19 cellular contexts compared by ENCODE assay signal in genomic region chr1:51654000-51654399, GRCh38. TPM values are rescaled to one million over a fixed set of nuclear protein-coding genes. Genes with fewer than 3 reads are reported as not detected.
DNase-seq lines count a peak whose midpoint lies in the region; ATAC-seq and TF ChIP-seq lines count a peak whose summit lies in the region.
"Had no signal": no experiment of that assay in that cellular context is flagged by ENCODE, and none has a peak within 500 bp of the region (broad histone marks: within the 10 kb centered on the region; RNA-seq: fewer than 3 reads in every experiment).

No MANE protein-coding gene starts in this region.

- H4K20me1 ChIP-seq in osteoblast (ENCODE audit: insufficient read depth, low read length) (no peaks in the 10 kb centered on the region), SK-N-SH (ENCODE audit: insufficient read depth) (no peaks in the 10 kb centered on the region)

- CTCF ChIA-PET in SK-N-SH (lab: Yijun Ruan, JAX): interaction anchor here (1.7 kb wide), 1 partner anchor 115 kb away, joined by 5 read pairs; no protein-coding TSS in a partner anchor

- H3K79me2 ChIP-seq in osteoblast (ENCODE audit: insufficient read depth, low read length) (peaks cover 50% of the 10 kb centered on the region), SK-N-SH (ENCODE audit: insufficient read depth) (peaks cover 76% of the 10 kb centered on the region; the same call in 1 of the 2 replicates)

- no peak overlapping the region for H3K4me3 ChIP-seq in right atrium auricular region
- H3K4me3 ChIP-seq in osteoblast (ENCODE audit: insufficient read depth, low read length): no peak overlapping the region
- no peak overlapping the region for H3K4me3 ChIP-seq in SK-N-SH (ENCODE audit: low read depth in 2 of 2, low read length in 1 of 2)
- H3K4me3 ChIP-seq: BLaER1 had no signal

- intact Hi-C loops in Right ventricle myocardium superior (cut with DNase I): no loop called here
- intact Hi-C loops in cardiac septum (cut with DNase I): no loop called here
- intact Hi-C loops in sciatic nerve (cut with DNase I): no loop called here

- H3K9me3 ChIP-seq in right atrium auricular region: no peaks in the 10 kb centered on the region
- no peaks in the 10 kb centered on the region for H3K9me3 ChIP-seq in osteoblast (ENCODE audit: low read depth, low read length)
- H3K9me3 ChIP-seq in SK-N-SH: no peaks in the 10 kb centered on the region
- H3K9me3 ChIP-seq: BLaER1 had no signal

- H3K9me2 ChIP-seq in SK-N-SH: no peaks in the 10 kb centered on the region

- H3K9ac ChIP-seq in SK-N-SH: no peak overlapping the region
- H3K9ac ChIP-seq: BLaER1 had no signal

- no peaks in the 10 kb centered on the region for H3K36me3 ChIP-seq in right atrium auricular region
- H3K36me3 ChIP-seq in osteoblast (ENCODE audit: insufficient read depth, low read length): peaks cover 4% of the 10 kb centered on the region
- H3K36me3 ChIP-seq in SK-N-SH (replicated peaks in 1 of 2; ENCODE audit: control insufficient read depth in 1 of 2, insufficient read depth in 2 of 2, low read length in 1 of 2): peaks cover 2 to 22% of the 10 kb centered on the region in 2 experiments

- no peak overlapping the region for H3K4me2 ChIP-seq in osteoblast (ENCODE audit: insufficient read depth, low read length)
- no peak overlapping the region for H3K4me2 ChIP-seq in SK-N-SH
- H3K4me2 ChIP-seq: BLaER1 had no signal

- 91% methylated on average over 1 of the region's 1 CpG for WGBS in SK-N-SH (ENCODE audit: low lambda C conversion rate)

- ATAC-seq in Right ventricle myocardium superior (ENCODE audit: poor library complexity): peak; percentile 32
- ATAC-seq in sciatic nerve: peak; percentile 26
- ATAC-seq: CD8-positive, alpha-beta T cell; HCT116 had no signal

- no peak for TF ChIP-seq CTCF in right atrium auricular region (IDR thresholded peaks at IDR 0.05)
- no peak for TF ChIP-seq CTCF in osteoblast (IDR thresholded peaks at IDR 0.05; ENCODE audit: extremely low read depth, low read depth, low read length)
- no peak for TF ChIP-seq CTCF in SK-N-SH (IDR thresholded peaks at IDR 0.05)

- TF ChIP-seq RAD21 in SK-N-SH (IDR thresholded peaks at IDR 0.05; ENCODE audit: low read length): no peak

- peaks cover 10% of the 10 kb centered on the region for H3F3A ChIP-seq in SK-N-SH (replicated peaks; ENCODE audit: insufficient read depth)

- no peak for TF ChIP-seq EP300 in SK-N-SH (IDR thresholded peaks at IDR 0.05; ENCODE audit: borderline replicate concordance in 1 of 2, low read depth in 1 of 2, low read length in 1 of 2)

- H2AFZ ChIP-seq in osteoblast (ENCODE audit: low read length) (no peak overlapping the region), SK-N-SH (ENCODE audit: low read depth) (no peak overlapping the region)

- H3K4me1 ChIP-seq in right atrium auricular region (peaks cover 5 to 63% of the 10 kb centered on the region in 2 donors), osteoblast (ENCODE audit: insufficient read depth, low read length) (peaks cover 19% of the 10 kb centered on the region), SK-N-SH (ENCODE audit: control insufficient read depth in 1 of 2, insufficient read depth in 2 of 2, low read depth in 1 of 2, low read length in 1 of 2) (peaks cover 3 to 34% of the 10 kb centered on the region in 2 experiments; a peak in 3 of 4 replicates)
- H3K4me1 ChIP-seq: BLaER1 had no signal

- peak overlapping the region; percentile 39 to 54 for H3K27ac ChIP-seq in right atrium auricular region
- H3K27ac ChIP-seq in osteoblast (ENCODE audit: low read depth, low read length): no peak overlapping the region
- no peak overlapping the region for H3K27ac ChIP-seq in SK-N-SH (ENCODE audit: low read depth in 2 of 2, low read length in 1 of 2)
- H3K27ac ChIP-seq: BLaER1, HL-60 had no signal

- H3K27me3 ChIP-seq in right atrium auricular region (no peaks in the 10 kb centered on the region), osteoblast (ENCODE audit: insufficient read depth, low read length) (no peaks in the 10 kb centered on the region), SK-N-SH (ENCODE audit: insufficient read depth) (no peaks in the 10 kb centered on the region)
- H3K27me3 ChIP-seq: BLaER1 had no signal

- no peak for DNase-seq in Right ventricle myocardium superior
- DNase-seq in cardiac septum (ENCODE audit: low spot score): no peak
- peak; percentile 46 for DNase-seq in dermis blood vessel endothelial cell
- no peak for DNase-seq in right atrium auricular region (ENCODE audit: low spot score)
- DNase-seq in sciatic nerve (ENCODE audit: low spot score): no peak
- DNase-seq in osteoblast (ENCODE audit: insufficient read length, low spot score, missing footprints): no peak
- DNase-seq in glomerular visceral epithelial cell (ENCODE audit: extremely low spot score): no peak
- DNase-seq in SK-N-SH: no peak
- DNase-seq: 8988T; Calu3; CD8-positive, alpha-beta T cell; DMS79 treated with DMSO at 0.1 percent for 48 hours; GF-D8; GOT3; H7; HFFc6 had no signal

- POLR2A ChIA-PET in SK-N-SH (lab: Yijun Ruan, JAX): no interaction called here

TF ChIP-seq in SK-N-SH, 30 proteins besides CTCF, POLR2A, EP300 and RAD21:
- TF ChIP-seq GATA2 (CRISPR knock-in tag; IDR thresholded peaks at IDR 0.05) (no peak), CHD2 (IDR thresholded peaks at IDR 0.05; ENCODE audit: low read length, partially characterized antibody) (no peak), GABPA (IDR thresholded peaks at IDR 0.05; ENCODE audit: low read depth) (no peak), REST (IDR thresholded peaks at IDR 0.05; ENCODE audit: low read depth, low read length) (no peak), JUND (IDR thresholded peaks at IDR 0.05) (no peak), MXI1 (IDR thresholded peaks at IDR 0.05; ENCODE audit: low read depth, low read length) (no peak), SMC3 (IDR thresholded peaks at IDR 0.05; ENCODE audit: low read depth, low read length) (no peak), ZBTB33 (IDR thresholded peaks at IDR 0.05; ENCODE audit: borderline replicate concordance, low read depth) (no peak), SIN3A (IDR thresholded peaks at IDR 0.05; ENCODE audit: borderline replicate concordance, low read depth, low read length) (no peak)

RNA-seq across cellular contexts. Expression of gene OSBPL9, which starts 37.1 kb away (rescaled TPM):
- total RNA-seq in Right ventricle myocardium superior (41.7 TPM), cardiac septum (48.7 TPM), dermis blood vessel endothelial cell (96.1 and 120 TPM in 2 replicates), right atrium auricular region (10 to 100 TPM; 60.0 to 60.8 TPM), sciatic nerve (105 TPM), osteoblast (87.9 and 96.4 TPM in 2 replicates)
- polyA plus RNA-seq in SK-N-SH (2012; rRNA removed): 43.9 and 63.9 TPM in 2 replicates
- 61.1 and 62.8 TPM in 2 replicates for polyA plus RNA-seq in SK-N-SH (2012; cell fraction: cytosol; rRNA removed)
- polyA plus RNA-seq in SK-N-SH (2012; cell fraction: nucleus; rRNA removed): 23.5 and 55.4 TPM in 2 replicates

Comparison
In these comparisons a context has a peak if more than half of its experiments do, and no peak if none do; other contexts are left out.
1. H3K27ac ChIP-seq: peak in right atrium auricular region (2 of 2); none in osteoblast (single experiment) and SK-N-SH (0 of 2).